7 cellular contexts compared by ENCODE assay signal in the genomic region with DNA sequence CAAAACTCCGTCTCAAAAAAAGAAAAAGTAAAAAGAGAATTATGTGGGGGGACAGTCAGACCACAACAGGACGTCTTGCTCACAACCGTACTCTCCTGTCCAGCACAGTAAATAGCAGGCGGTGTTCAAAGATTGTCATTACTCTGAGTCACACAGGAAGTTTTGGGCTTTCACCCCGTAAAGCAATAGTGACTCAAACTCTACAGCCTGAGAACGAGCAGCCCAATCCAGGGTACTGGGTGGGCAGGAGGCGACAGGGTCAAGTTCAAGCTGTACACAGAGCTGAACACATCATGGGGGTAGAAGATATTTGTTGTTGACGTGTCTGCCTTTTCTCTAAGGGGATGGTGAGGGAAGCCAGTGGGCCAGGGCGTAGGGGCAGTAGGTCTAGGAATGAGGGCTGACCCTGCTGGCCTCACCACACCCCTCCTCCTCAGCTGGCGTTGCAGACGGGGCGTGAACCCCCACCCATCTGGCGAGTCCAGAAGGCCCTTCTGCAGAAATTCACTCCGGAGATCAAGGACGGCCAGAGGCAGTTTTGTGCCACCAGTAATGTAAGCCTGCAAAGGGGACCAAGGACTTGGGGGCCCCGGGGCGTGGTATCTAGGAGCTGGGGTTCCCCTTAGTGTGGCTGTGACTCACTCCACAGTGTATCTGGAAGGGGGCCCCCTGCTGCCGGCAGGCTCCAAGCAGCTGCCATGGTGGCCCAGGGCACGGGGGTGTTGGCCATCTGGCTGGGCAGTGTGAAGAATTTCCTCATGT. TPM values are rescaled to one million over a fixed set of nuclear protein-coding genes. Genes with fewer than 3 reads are reported as not detected.
DNase-seq lines count a peak whose midpoint lies in the region; ATAC-seq and TF ChIP-seq lines count a peak whose summit lies in the region.

No MANE protein-coding gene starts in this region.

- H2AFZ ChIP-seq in PC-3 (ENCODE audit: low read length): no peak overlapping the region

- no peaks in the 10 kb centered on the region for H3K9me2 ChIP-seq in PC-3 (replicated peaks; ENCODE audit: low read length)

- H3K36me3 ChIP-seq in PC-3 (ENCODE audit: low read depth, low read length): peaks cover 33% of the 10 kb centered on the region

- H3K4me3 ChIP-seq in PC-3 (ENCODE audit: low read length): peak overlapping the region; percentile 39
- H3K4me3 ChIP-seq in choroid plexus epithelial cell (ENCODE audit: low read depth, low read length): no peak overlapping the region

- TF ChIP-seq CTCF in PC-3 (conservative IDR thresholded peaks at IDR 0.05; ENCODE audit: low read depth, low read length) (peak; percentile 45; the same call in 1 of the 2 replicates), choroid plexus epithelial cell (conservative IDR thresholded peaks at IDR 0.05; ENCODE audit: low read depth, low read length) (peak; percentile 48), progenitor cell of endocrine pancreas (IDR thresholded peaks at IDR 0.05; ENCODE audit: unreplicated experiment) (no peak)

- no peaks in the 10 kb centered on the region for H4K20me1 ChIP-seq in PC-3 (ENCODE audit: low read length)

- peak overlapping the region; percentile 78 for H3K27ac Mint-ChIP-seq in progenitor cell of endocrine pancreas

- no peaks in the 10 kb centered on the region for H3K27me3 Mint-ChIP-seq in progenitor cell of endocrine pancreas

- POLR2A ChIA-PET in PC-3 (lab: Charles Lee; ENCODE audit: unreplicated experiment): interaction anchor here (0.6 to 1.0 kb wide), 2 partner anchors 23 to 28 kb away, joined by 3 to 4 read pairs; partner anchors contain the start of gene SCAF1

- no peaks in the 10 kb centered on the region for H3K4me1 Mint-ChIP-seq in progenitor cell of endocrine pancreas (ENCODE audit: low read depth)

- no peak overlapping the region for H3K4me3 Mint-ChIP-seq in progenitor cell of endocrine pancreas (ENCODE audit: low read depth)

- H3K27ac ChIP-seq in PC-3 (ENCODE audit: low read length): peak overlapping the region; percentile 92

- no TSS peak for BruUV-seq in PC-3 (replicated peaks; lab: Mats Ljungman, UMichigan)

- peaks cover 42% of the 10 kb centered on the region for H3K79me2 ChIP-seq in PC-3 (ENCODE audit: low read length)

- CTCF ChIA-PET in PC-3 (lab: Charles Lee): interaction anchor here (0.5 kb wide), 1 partner anchor 23 kb away, joined by 9 read pairs; no protein-coding TSS in a partner anchor

- peaks cover 13% of the 10 kb centered on the region for H3K36me3 Mint-ChIP-seq in progenitor cell of endocrine pancreas (ENCODE audit: insufficient read depth)

- ATAC-seq in PC-3: peak; percentile 92
- ATAC-seq in HG02970 (IDR thresholded peaks at IDR 0.05; ENCODE audit: low FRiP score, unreplicated experiment): no peak

- no peaks in the 10 kb centered on the region for H3K27me3 ChIP-seq in PC-3 (ENCODE audit: low read length)

- peak overlapping the region; percentile 79 for H3K4me2 ChIP-seq in PC-3 (ENCODE audit: low read length)

- DNase-seq in GM03348 (ENCODE audit: low spot score): peak; percentile 76
- peak; percentile 97 for DNase-seq in PC-3
- peak; percentile 74 for DNase-seq in choroid plexus epithelial cell (ENCODE audit: low read depth)
- no peak for DNase-seq in progenitor cell of endocrine pancreas (ENCODE audit: low spot score, unreplicated experiment)
- DNase-seq in cerebellar nuclear complex (lab: John Stamatoyannopoulos, UW): no peak
- no peak for DNase-seq in DMS153 treated with DMSO at 0.1 percent for 48 hours (lab: John Stamatoyannopoulos, UW; ENCODE audit: unreplicated experiment)

- no peaks in the 10 kb centered on the region for H3K9me3 Mint-ChIP-seq in progenitor cell of endocrine pancreas (ENCODE audit: low read depth)

- intact Hi-C loops in PC-3 (cut with micrococcal nuclease): loop anchor here (1.0 kb wide), 2 partner anchors 21 to 26 kb away; partner anchors contain the start of gene RRAS

- H3K9ac ChIP-seq in PC-3 (ENCODE audit: low read length): peak overlapping the region; percentile 73

- peaks cover 29% of the 10 kb centered on the region for H3K4me1 ChIP-seq in PC-3 (ENCODE audit: insufficient read depth, low read length)

- no peaks in the 10 kb centered on the region for H3K9me3 ChIP-seq in PC-3 (ENCODE audit: low read length)

- peaks cover 8% of the 10 kb centered on the region for H3F3A ChIP-seq in PC-3 (ENCODE audit: low read length, unreplicated experiment)

RNA-seq across cellular contexts. Expression of gene PRR12, which starts 23.3 kb away (rescaled TPM):
- total RNA-seq in PC-3 (2014; rRNA removed): 14.6 and 25.7 TPM in 2 replicates
- total RNA-seq in progenitor cell of endocrine pancreas: 61.2 and 64.5 TPM in 2 replicates

RNA-seq across cellular contexts. Expression of gene RRAS, which starts 25.7 kb away (rescaled TPM):
- total RNA-seq in PC-3 (2014; rRNA removed): 24.0 and 32.0 TPM in 2 replicates
- total RNA-seq in progenitor cell of endocrine pancreas: 2.6 and 3.9 TPM in 2 replicates

RNA-seq across cellular contexts. Expression of gene SCAF1, which starts 27.7 kb away (rescaled TPM):
- total RNA-seq in PC-3 (2014; rRNA removed) (46.8 and 78.6 TPM in 2 replicates), progenitor cell of endocrine pancreas (83.2 and 90.7 TPM in 2 replicates)

RNA-seq across cellular contexts. Expression of gene PRRG2, which starts 33.2 kb away (rescaled TPM):
- total RNA-seq in PC-3 (2014; rRNA removed) (16.4 and 17.0 TPM in 2 replicates), progenitor cell of endocrine pancreas (6.8 and 8.3 TPM in 2 replicates)

RNA-seq across cellular contexts. Expression of gene NOSIP, which starts 33.9 kb away (rescaled TPM):
- total RNA-seq in PC-3 (2014; rRNA removed) (195 and 214 TPM in 2 replicates), progenitor cell of endocrine pancreas (75.0 and 82.1 TPM in 2 replicates)

Comparison
In these comparisons a context has a peak if more than half of its experiments do, and no peak if none do; other contexts are left out.
1. DNase-seq: peak in GM03348 (single experiment), PC-3 (single experiment) and choroid plexus epithelial cell (single experiment); none in progenitor cell of endocrine pancreas (single experiment), cerebellar nuclear complex (0 of 2) and DMS153 treated with DMSO at 0.1 percent for 48 hours (single experiment).